ENCODE assay signal across 11 cellular contexts in the genomic region with DNA sequence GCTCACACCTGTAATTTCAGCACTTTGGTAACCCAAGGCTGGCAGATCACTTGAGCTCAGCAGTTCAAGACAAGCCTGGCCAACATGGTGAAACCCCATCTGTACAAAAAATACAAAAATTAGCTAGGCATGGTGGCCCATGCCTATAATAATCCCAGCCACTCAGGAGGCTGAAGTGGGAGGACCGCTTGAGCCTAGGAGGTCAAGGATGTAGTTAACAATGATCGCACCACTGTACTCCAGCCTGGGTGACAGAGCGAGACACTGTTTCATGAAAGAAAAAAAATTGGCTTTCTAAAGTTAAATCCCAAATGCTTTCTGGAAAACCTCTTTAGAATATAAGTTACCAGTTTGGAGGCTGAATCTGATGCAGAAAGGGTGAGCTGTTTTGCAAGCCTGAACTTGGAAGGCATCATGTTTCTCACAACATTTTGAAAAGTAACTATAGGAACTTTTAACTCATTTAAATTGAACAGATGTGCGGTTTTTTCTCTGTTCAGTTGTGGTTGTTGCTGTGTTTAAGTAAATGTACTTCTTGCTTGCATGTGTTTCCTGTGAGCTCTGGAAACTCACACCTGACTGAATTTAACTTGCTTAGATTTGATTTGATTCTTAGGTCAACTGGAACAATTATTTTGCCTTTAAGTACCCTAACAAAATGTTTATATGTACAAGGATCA. TPM values are rescaled to one million over a fixed set of nuclear protein-coding genes. Genes with fewer than 3 reads are reported as not detected.
DNase-seq lines count a peak whose midpoint lies in the region; ATAC-seq and TF ChIP-seq lines count a peak whose summit lies in the region.
"Had no signal": no experiment of that assay in that cellular context is flagged by ENCODE, and none has a peak within 500 bp of the region (broad histone marks: within the 10 kb centered on the region; RNA-seq: fewer than 3 reads in every experiment).

No MANE protein-coding gene starts in this region.

- H4K20me1 ChIP-seq in DOHH2 (ENCODE audit: control insufficient read depth, insufficient read depth, low read depth, low read length), result no peaks in the 10 kb centered on the region

- H3K79me2 ChIP-seq in DOHH2 (ENCODE audit: control insufficient read depth, low read length), result peaks cover 39% of the 10 kb centered on the region

- no peak for TF ChIP-seq CTCF in DOHH2 (IDR thresholded peaks at IDR 0.05; ENCODE audit: low read depth, low read length, poor library complexity, severe bottlenecking)
- no peak for TF ChIP-seq CTCF in type B pancreatic cell (conservative IDR thresholded peaks at IDR 0.05)

- H3K27me3 ChIP-seq in DOHH2 (ENCODE audit: control insufficient read depth, low read length), result no peaks in the 10 kb centered on the region
- no peaks in the 10 kb centered on the region for H3K27me3 ChIP-seq in HAP-1 (ENCODE audit: low read depth)
- H3K27me3 ChIP-seq: breast epithelium had no signal

- H3F3A ChIP-seq in DOHH2 (ENCODE audit: control insufficient read depth, insufficient read depth), result peaks cover 62% of the 10 kb centered on the region

- no peak for DNase-seq in activated naive CD8-positive, alpha-beta T cell treated with anti-CD3 and anti-CD28 coated beads, Interleukin-2, amount 10 ng/mL, durations not matched to agents 7 days and 5 days
- DNase-seq in HAP-1 (ENCODE audit: low spot score in 2 of 2) (no peak), type B pancreatic cell (ENCODE audit: extremely low spot score, unreplicated experiment) (no peak)
- DNase-seq in stimulated activated CD8-positive, alpha-beta memory T cell treated with anti-CD3 and anti-CD28 coated beads, Interleukin-4, amount 100 ng/mL, for 48 hours, result no peak
- DNase-seq: foreskin fibroblast, right cardiac atrium had no signal

- H3K4me2 ChIP-seq in DOHH2 (ENCODE audit: low read length), result peak overlapping the region; percentile 77

- peak overlapping the region; percentile 63 for H3K4me3 ChIP-seq in DOHH2 (ENCODE audit: low read length)
- H3K4me3 ChIP-seq in HAP-1, result no peak overlapping the region
- H3K4me3 ChIP-seq: breast epithelium had no signal

- H3K27ac Mint-ChIP-seq in activated naive CD8-positive, alpha-beta T cell treated with anti-CD3 and anti-CD28 coated beads, Interleukin-2, amount 10 ng/mL, durations not matched to agents 7 days and 5 days, result peak overlapping the region; percentile 95
- H3K27ac Mint-ChIP-seq in type B pancreatic cell, result no peak overlapping the region

- H3K4me1 Mint-ChIP-seq in activated naive CD8-positive, alpha-beta T cell treated with anti-CD3 and anti-CD28 coated beads, Interleukin-2, amount 10 ng/mL, durations not matched to agents 7 days and 5 days, result peaks cover 52% of the 10 kb centered on the region
- peaks cover 7% of the 10 kb centered on the region for H3K4me1 Mint-ChIP-seq in type B pancreatic cell (ENCODE audit: unreplicated experiment)

- H3K27ac ChIP-seq in DOHH2 (ENCODE audit: low read depth, low read length), result peak overlapping the region; percentile 96
- H3K27ac ChIP-seq: breast epithelium had no signal

- peaks cover 94% of the 10 kb centered on the region for H3K4me1 ChIP-seq in DOHH2 (ENCODE audit: control insufficient read depth, low read length)
- H3K4me1 ChIP-seq in HAP-1, result no peaks in the 10 kb centered on the region
- H3K4me1 ChIP-seq: breast epithelium had no signal

- POLR2A ChIA-PET in activated naive CD8-positive, alpha-beta T cell treated with anti-CD3 and anti-CD28 coated beads, Interleukin-2, amount 10 ng/mL, durations not matched to agents 7 days and 5 days (lab: Charles Lee), result interaction anchor here (0.5 to 4.6 kb wide), 7 partner anchors 11 to 148 kb away, joined by 3 to 50 read pairs (median 4); a partner anchor contains a TSS

- peak; percentile 75 for ATAC-seq in GM19395 (IDR thresholded peaks at IDR 0.05; ENCODE audit: unreplicated experiment)
- ATAC-seq in HG03108 (IDR thresholded peaks at IDR 0.05; ENCODE audit: unreplicated experiment), result peak; percentile 67
- ATAC-seq in activated naive CD8-positive, alpha-beta T cell treated with anti-CD3 and anti-CD28 coated beads, Interleukin-2, amount 10 ng/mL, durations not matched to agents 7 days and 5 days (ENCODE audit: low read depth), result peak; percentile 72
- ATAC-seq in HG02642 (IDR thresholded peaks at IDR 0.05; ENCODE audit: poor library complexity, unreplicated experiment), result no peak
- ATAC-seq: right cardiac atrium had no signal

- H3K27me3 Mint-ChIP-seq in activated naive CD8-positive, alpha-beta T cell treated with anti-CD3 and anti-CD28 coated beads, Interleukin-2, amount 10 ng/mL, durations not matched to agents 7 days and 5 days, result no peaks in the 10 kb centered on the region
- no peaks in the 10 kb centered on the region for H3K27me3 Mint-ChIP-seq in type B pancreatic cell

- H3K9me3 Mint-ChIP-seq in activated naive CD8-positive, alpha-beta T cell treated with anti-CD3 and anti-CD28 coated beads, Interleukin-2, amount 10 ng/mL, durations not matched to agents 7 days and 5 days, result no peaks in the 10 kb centered on the region
- no peaks in the 10 kb centered on the region for H3K9me3 Mint-ChIP-seq in type B pancreatic cell

- H3K36me3 Mint-ChIP-seq in activated naive CD8-positive, alpha-beta T cell treated with anti-CD3 and anti-CD28 coated beads, Interleukin-2, amount 10 ng/mL, durations not matched to agents 7 days and 5 days, result peaks cover 9% of the 10 kb centered on the region
- H3K36me3 Mint-ChIP-seq in type B pancreatic cell, result no peaks in the 10 kb centered on the region

- H3K9me2 ChIP-seq in DOHH2 (replicated peaks; ENCODE audit: control insufficient read depth, low read length), result no peaks in the 10 kb centered on the region

- no peaks in the 10 kb centered on the region for H3K9me3 ChIP-seq in DOHH2 (ENCODE audit: control insufficient read depth, insufficient read depth, low read length)
- H3K9me3 ChIP-seq in HAP-1, result no peaks in the 10 kb centered on the region
- H3K9me3 ChIP-seq: breast epithelium had no signal

- peak overlapping the region; percentile 82 for H3K4me3 Mint-ChIP-seq in activated naive CD8-positive, alpha-beta T cell treated with anti-CD3 and anti-CD28 coated beads, Interleukin-2, amount 10 ng/mL, durations not matched to agents 7 days and 5 days
- H3K4me3 Mint-ChIP-seq in type B pancreatic cell, result no peak overlapping the region

- in situ Hi-C loops in HAP-1 (cut with MboI; ENCODE audit: low sequenced_read_pairs), result no loop called here

- H3K36me3 ChIP-seq in DOHH2 (ENCODE audit: control insufficient read depth, low read length) (peaks cover 22% of the 10 kb centered on the region), HAP-1 (replicated peaks) (no peaks in the 10 kb centered on the region)
- H3K36me3 ChIP-seq: breast epithelium had no signal

RNA-seq across cellular contexts. Expression of a gene that starts 39.8 kb away (rescaled TPM):
- 10 to 100 TPM; 51.8 to 57.2 TPM for total RNA-seq in activated naive CD8-positive, alpha-beta T cell treated with anti-CD3 and anti-CD28 coated beads, Interleukin-2, amount 10 ng/mL, durations not matched to agents 7 days and 5 days
- 5.4 and 21.3 TPM in 2 replicates for total RNA-seq in type B pancreatic cell (ENCODE audit: low replicate concordance)
